9 cellular contexts compared by ENCODE assay signal in the genomic region with DNA sequence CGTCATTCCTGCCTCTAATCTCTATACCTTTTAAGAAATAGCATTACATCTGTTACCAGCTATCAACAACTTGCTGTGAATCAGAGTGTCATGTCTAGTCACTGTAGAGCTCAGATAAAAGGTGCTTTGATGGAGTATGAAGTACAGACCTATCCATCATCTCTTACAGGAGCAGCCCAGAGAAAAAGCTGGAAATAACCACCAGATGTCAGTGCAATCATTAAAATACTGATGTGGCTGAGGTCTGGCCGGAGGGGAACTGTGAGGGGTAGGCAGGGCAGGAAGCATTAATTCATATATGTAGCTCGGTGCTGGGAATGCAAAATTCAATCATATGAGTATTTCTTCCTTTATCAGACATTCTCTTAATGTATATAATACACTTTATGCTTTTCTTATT.
A peak's percentile ranks its signal among the peaks of the same experiment; 100 is the strongest.
DNase-seq lines count a peak whose midpoint lies in the region; ATAC-seq and TF ChIP-seq lines count a peak whose summit lies in the region.
"Had no signal": no experiment of that assay in that cellular context is flagged by ENCODE, and none has a peak within 500 bp of the region (broad histone marks: within the 10 kb centered on the region; RNA-seq: fewer than 3 reads in every experiment).

No MANE protein-coding gene starts in this region.

- H3K4me2 ChIP-seq in Loucy (ENCODE audit: low read depth, low read length, poor library complexity, severe bottlenecking), result peak overlapping the region; percentile 60

- H3K36me3 ChIP-seq in Loucy (ENCODE audit: insufficient read depth, low read length), result no peaks in the 10 kb centered on the region

- peaks cover 6% of the 10 kb centered on the region for H3K4me1 ChIP-seq in Loucy (ENCODE audit: insufficient read depth, low read length, poor library complexity, severe bottlenecking)

- no peaks in the 10 kb centered on the region for H3K4me1 Mint-ChIP-seq in osteocyte (ENCODE audit: unreplicated experiment)

- no peaks in the 10 kb centered on the region for H3F3A ChIP-seq in Loucy (ENCODE audit: low read depth)

- no peak for ATAC-seq in HG03432 (IDR thresholded peaks at IDR 0.05; ENCODE audit: unreplicated experiment)
- no peak for ATAC-seq in HG02884 (IDR thresholded peaks at IDR 0.05; ENCODE audit: unreplicated experiment)
- no peak for ATAC-seq in GM19467 (IDR thresholded peaks at IDR 0.05; ENCODE audit: unreplicated experiment)

- peak overlapping the region; percentile 51 for H2AFZ ChIP-seq in Loucy (ENCODE audit: low read length)

- H4K20me1 ChIP-seq in Loucy (ENCODE audit: insufficient read depth, low read length, poor library complexity, severe bottlenecking), result no peaks in the 10 kb centered on the region

- H3K27me3 Mint-ChIP-seq in osteocyte (ENCODE audit: unreplicated experiment), result no peaks in the 10 kb centered on the region
- H3K27me3 Mint-ChIP-seq: activated B cell treated with CpG ODN at 0.5 μM for 24 hours had no signal

- no peaks in the 10 kb centered on the region for H3K27me3 ChIP-seq in Loucy (ENCODE audit: insufficient read depth, low read length, poor library complexity, severe bottlenecking)

- H3K27ac Mint-ChIP-seq in osteocyte (ENCODE audit: unreplicated experiment), result no peak overlapping the region
- H3K27ac Mint-ChIP-seq: activated B cell treated with CpG ODN at 0.5 μM for 24 hours had no signal

- peak; percentile 72 for TF ChIP-seq CTCF in Loucy (conservative IDR thresholded peaks at IDR 0.05; ENCODE audit: low read length)
- peak; percentile 39 for TF ChIP-seq CTCF in osteocyte (IDR thresholded peaks at IDR 0.05)

- H3K36me3 Mint-ChIP-seq in osteocyte (ENCODE audit: unreplicated experiment), result no peaks in the 10 kb centered on the region

- no peaks in the 10 kb centered on the region for H3K79me2 ChIP-seq in Loucy (ENCODE audit: insufficient read depth, low read length)

- H3K9me2 ChIP-seq in Loucy (replicated peaks; ENCODE audit: low read depth, low read length), result no peaks in the 10 kb centered on the region

- peak; percentile 30 for DNase-seq in GDM1 (lab: John Stamatoyannopoulos, UW)
- peak; percentile 47 for DNase-seq in dermis blood vessel endothelial cell
- DNase-seq in osteocyte (ENCODE audit: extremely low spot score, unreplicated experiment), result no peak
- DNase-seq in epidermal melanocyte (ENCODE audit: insufficient read length, low spot score), result no peak
- DNase-seq: activated B cell treated with CpG ODN at 0.5 μM for 24 hours had no signal

- peaks cover 7% of the 10 kb centered on the region for H3K9me3 Mint-ChIP-seq in osteocyte (ENCODE audit: unreplicated experiment)
- H3K9me3 Mint-ChIP-seq: activated B cell treated with CpG ODN at 0.5 μM for 24 hours had no signal

- peak overlapping the region; percentile 48 for H3K9ac ChIP-seq in Loucy (ENCODE audit: low read depth, low read length, poor library complexity, severe bottlenecking)

- H3K4me3 Mint-ChIP-seq in osteocyte (ENCODE audit: unreplicated experiment), result no peak overlapping the region
- H3K4me3 Mint-ChIP-seq: activated B cell treated with CpG ODN at 0.5 μM for 24 hours had no signal

- H3K9me3 ChIP-seq in Loucy (ENCODE audit: insufficient read depth, low read depth, low read length), result no peaks in the 10 kb centered on the region

- H3K4me3 ChIP-seq in Loucy (ENCODE audit: low read length, poor library complexity, severe bottlenecking), result no peak overlapping the region

Comparison
In these comparisons a context has a peak if more than half of its experiments do, and no peak if none do; other contexts are left out.
1. DNase-seq: peak in GDM1 (single experiment) and dermis blood vessel endothelial cell (single experiment); none in osteocyte (single experiment) and epidermal melanocyte (single experiment).